ENCODE assay signal across 27 cellular contexts in the genomic region with DNA sequence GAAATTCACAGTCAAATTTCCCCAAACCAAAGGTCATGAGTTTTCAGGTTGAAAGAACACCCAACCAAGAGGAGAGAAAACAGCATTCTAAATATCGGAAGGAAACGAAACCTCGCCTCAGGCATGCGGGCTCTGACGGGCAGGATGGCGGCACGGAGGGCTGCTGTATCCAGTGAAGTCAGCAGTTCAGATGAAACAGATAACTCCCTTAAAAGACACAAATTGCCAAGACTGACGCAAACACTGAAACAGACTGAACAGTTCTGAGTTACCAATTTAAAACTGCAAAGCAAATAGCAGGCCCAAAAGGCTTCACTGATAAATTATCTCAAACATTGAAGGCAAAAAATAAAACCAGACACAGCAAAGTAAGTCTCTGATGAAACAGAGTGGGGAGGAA. TPM values are rescaled to one million over a fixed set of nuclear protein-coding genes. Genes with fewer than 3 reads are reported as not detected.
"Had no signal": no experiment of that assay in that cellular context is flagged by ENCODE, and none has a peak within 500 bp of the region (broad histone marks: within the 10 kb centered on the region; RNA-seq: fewer than 3 reads in every experiment).

No MANE protein-coding gene starts in this region.

- ATAC-seq: activated naive CD8-positive, alpha-beta T cell treated with anti-CD3 and anti-CD28 coated beads, Interleukin-2, amount 50 U/mL, for 24 hours; activated T-cell treated with anti-CD3 and anti-CD28 coated beads, Interleukin-2, amount 50 U/mL, for 4 hours; gastrocnemius medialis; heart right ventricle; naive thymus-derived CD4-positive, alpha-beta T cell; pancreas; stimulated activated naive CD8-positive, alpha-beta T cell treated with anti-CD3 and anti-CD28 coated beads, Interleukin-15, Interleukin-2, amounts not matched to agents 100 U/mL and 50 U/mL, for 24 hours; T-cell had no signal

- H3K4me1 ChIP-seq: pancreas had no signal

- H3K9me3 ChIP-seq: gastrocnemius medialis, pancreas, tibial artery had no signal

- H3K4me3 Mint-ChIP-seq: activated CD4-positive, alpha-beta memory T cell treated with anti-CD3 and anti-CD28 coated beads, Interleukin-2, amount 10 ng/mL, durations not matched to agents 7 days and 5 days; activated naive CD4-positive, alpha-beta T cell treated with anti-CD3 and anti-CD28 coated beads, Interleukin-2, amount 10 ng/mL, durations not matched to agents 7 days and 5 days; activated naive CD8-positive, alpha-beta T cell treated with anti-CD3 and anti-CD28 coated beads, Interleukin-2, amount 50 U/mL, for 24 hours; activated T-cell treated with anti-CD3 and anti-CD28 coated beads, Interleukin-2, amount 50 U/mL, for 4 hours; immature natural killer cell; naive thymus-derived CD4-positive, alpha-beta T cell; T-cell had no signal

- H3K27ac Mint-ChIP-seq: activated CD4-positive, alpha-beta memory T cell treated with anti-CD3 and anti-CD28 coated beads, Interleukin-2, amount 10 ng/mL, durations not matched to agents 7 days and 5 days; activated naive CD4-positive, alpha-beta T cell treated with anti-CD3 and anti-CD28 coated beads, Interleukin-2, amount 10 ng/mL, durations not matched to agents 7 days and 5 days; activated naive CD8-positive, alpha-beta T cell treated with anti-CD3 and anti-CD28 coated beads, Interleukin-2, amount 50 U/mL, for 24 hours; T-cell had no signal

- H3K36me3 ChIP-seq: brain microvascular endothelial cell had no signal

- H3K4me1 Mint-ChIP-seq: activated CD4-positive, alpha-beta memory T cell treated with anti-CD3 and anti-CD28 coated beads, Interleukin-2, amount 10 ng/mL, durations not matched to agents 7 days and 5 days; activated naive CD4-positive, alpha-beta T cell treated with anti-CD3 and anti-CD28 coated beads, Interleukin-2, amount 10 ng/mL, durations not matched to agents 7 days and 5 days; activated naive CD8-positive, alpha-beta T cell treated with anti-CD3 and anti-CD28 coated beads, Interleukin-2, amount 50 U/mL, for 24 hours; immature natural killer cell had no signal

- H3K27me3 Mint-ChIP-seq: activated CD4-positive, alpha-beta memory T cell treated with anti-CD3 and anti-CD28 coated beads, Interleukin-2, amount 10 ng/mL, durations not matched to agents 7 days and 5 days; activated naive CD4-positive, alpha-beta T cell treated with anti-CD3 and anti-CD28 coated beads, Interleukin-2, amount 10 ng/mL, durations not matched to agents 7 days and 5 days; activated naive CD8-positive, alpha-beta T cell treated with anti-CD3 and anti-CD28 coated beads, Interleukin-2, amount 50 U/mL, for 24 hours; naive thymus-derived CD4-positive, alpha-beta T cell; T-cell had no signal

- H3K27me3 ChIP-seq: brain microvascular endothelial cell, gastrocnemius medialis, heart right ventricle, pancreas, tibial artery had no signal

- H3K4me3 ChIP-seq: gastrocnemius medialis, heart right ventricle, pancreas, tibial artery had no signal

- DNase-seq: activated CD4-positive, alpha-beta memory T cell treated with anti-CD3 and anti-CD28 coated beads, Interleukin-2, amount 10 ng/mL, durations not matched to agents 7 days and 5 days; activated CD4-positive, alpha-beta T cell treated with anti-CD3 and anti-CD28 coated beads for 48 hours; activated CD4-positive, CD25-positive, alpha-beta regulatory T cell; activated naive CD4-positive, alpha-beta T cell treated with anti-CD3 and anti-CD28 coated beads, Interleukin-2, amount 10 ng/mL, durations not matched to agents 7 days and 5 days; activated naive CD8-positive, alpha-beta T cell treated with anti-CD3 and anti-CD28 coated beads, Interleukin-2, amount 50 U/mL, for 24 hours; activated T-cell treated with anti-CD3 and anti-CD28 coated beads, Interleukin-2, amount 50 U/mL, for 4 hours; anterior cingulate cortex; brain microvascular endothelial cell; cerebellar nuclear complex; cortex of kidney; gastrocnemius medialis; heart right ventricle; immature natural killer cell; mesendoderm; naive thymus-derived CD4-positive, alpha-beta T cell; stimulated activated CD4-positive, alpha-beta T cell treated with anti-CD3 and anti-CD28 coated beads, Interleukin-12 subunit alpha, Interleukin-12 subunit beta, amount 100 ng/mL, for 4 hours; stimulated activated CD4-positive, alpha-beta T cell treated with anti-CD3 and anti-CD28 coated beads, Interleukin-1b, Interleukin-23, amount 100 ng/mL, for 48 hours; stimulated activated CD8-positive, alpha-beta memory T cell treated with anti-CD3 and anti-CD28 coated beads, Interleukin-4, amount 100 ng/mL, for 48 hours; stimulated activated naive CD8-positive, alpha-beta T cell treated with anti-CD3 and anti-CD28 coated beads, Interleukin-15, Interleukin-2, amounts not matched to agents 100 U/mL and 50 U/mL, for 24 hours; substantia nigra; T-cell; T1000; tibial artery had no signal

- H3K27ac ChIP-seq: brain microvascular endothelial cell, gastrocnemius medialis, heart right ventricle, pancreas, tibial artery had no signal

- H3K9me3 Mint-ChIP-seq: activated naive CD8-positive, alpha-beta T cell treated with anti-CD3 and anti-CD28 coated beads, Interleukin-2, amount 50 U/mL, for 24 hours; immature natural killer cell had no signal

RNA-seq across cellular contexts. Expression of a gene that starts 20.6 kb away (rescaled TPM):
- total RNA-seq: activated CD4-positive, alpha-beta memory T cell treated with anti-CD3 and anti-CD28 coated beads, Interleukin-2, amount 10 ng/mL, durations not matched to agents 7 days and 5 days; activated T-cell treated with anti-CD3 and anti-CD28 coated beads, Interleukin-2, amount 50 U/mL, for 4 hours; lower leg skin; naive thymus-derived CD4-positive, alpha-beta T cell; renal cortical epithelial cell had no signal
- polyA plus RNA-seq: esophagus; immature natural killer cell; naive thymus-derived CD4-positive, alpha-beta T cell had no signal

RNA-seq across cellular contexts. Expression of a gene that starts 49.4 kb away (rescaled TPM):
- total RNA-seq: gastrocnemius medialis, renal cortical epithelial cell had no signal
- polyA plus RNA-seq: immature natural killer cell had no signal
